Comparison of ENCODE assay signal across 8 cellular contexts in genomic region chr17:7574176-7574953, GRCh38. TPM values are rescaled to one million over a fixed set of nuclear protein-coding genes. Genes with fewer than 3 reads are reported as not detected.
A peak's percentile ranks its signal among the peaks of the same experiment; 100 is the strongest.
DNase-seq lines count a peak whose midpoint lies in the region; ATAC-seq and TF ChIP-seq lines count a peak whose summit lies in the region.

No MANE protein-coding gene starts in this region.

- DNase-seq in DMS53 (lab: John Stamatoyannopoulos, UW) (peak; percentile 60), DMS53 treated with DMSO at 0.1 percent for 48 hours (lab: John Stamatoyannopoulos, UW; ENCODE audit: unreplicated experiment) (no peak), hepatocyte (ENCODE audit: low spot score) (peak; percentile 17), spleen (no peak), NCI-H1417 treated with DMSO at 0.1 percent for 48 hours (lab: John Stamatoyannopoulos, UW) (no peak)
- DNase-seq in activated CD4-positive, alpha-beta memory T cell treated with anti-CD3 and anti-CD28 coated beads for 36 hours, result no peak

- H3K79me2 ChIP-seq in hepatocyte, result peaks cover 56% of the 10 kb centered on the region

- H3K27me3 Mint-ChIP-seq in activated CD4-positive, alpha-beta memory T cell treated with anti-CD3 and anti-CD28 coated beads for 36 hours, result peaks cover 2% of the 10 kb centered on the region

- ATAC-seq in GM21737 (IDR thresholded peaks at IDR 0.05; ENCODE audit: unreplicated experiment), result no peak
- no peak for ATAC-seq in HG02588 (IDR thresholded peaks at IDR 0.05; ENCODE audit: unreplicated experiment)

- H4K20me1 ChIP-seq in hepatocyte (ENCODE audit: insufficient read depth, poor library complexity, severe bottlenecking), result peaks cover 49% of the 10 kb centered on the region

- POLR2A ChIA-PET in activated CD4-positive, alpha-beta memory T cell treated with anti-CD3 and anti-CD28 coated beads for 36 hours (lab: Charles Lee), result interaction anchor here (0.7 to 5.9 kb wide), 13 partner anchors 9 to 266 kb away, joined by 3 to 61 read pairs (median 5); partner anchors contain the start of genes MPDU1, NEURL4, POLR2A and SENP3

- H3K9me3 Mint-ChIP-seq in activated CD4-positive, alpha-beta memory T cell treated with anti-CD3 and anti-CD28 coated beads for 36 hours, result no peaks in the 10 kb centered on the region

- peak overlapping the region; percentile 93 for H3K4me2 ChIP-seq in hepatocyte

- CTCF ChIA-PET in activated CD4-positive, alpha-beta memory T cell treated with anti-CD3 and anti-CD28 coated beads for 36 hours (lab: Charles Lee), result interaction anchor here (1.4 to 2.5 kb wide), 4 partner anchors 13 to 113 kb away, joined by 4 to 8 read pairs (median 6); partner anchors contain the start of genes SENP3, TP53 and WRAP53

- H3K4me3 ChIP-seq in hepatocyte (peak overlapping the region; percentile 68), spleen (peak overlapping the region; percentile 91 to 100 (median 98))

- intact Hi-C loops in activated CD4-positive, alpha-beta memory T cell treated with anti-CD3 and anti-CD28 coated beads for 36 hours (cut with micrococcal nuclease), result loop anchor here (5.0 kb wide), 1 partner anchor 268 kb away; no protein-coding TSS in a partner anchor
- intact Hi-C loops in spleen (cut with DNase I; ENCODE audit: low total_unique reads), result loop anchor here (10.0 kb wide), 1 partner anchor 230 kb away; no protein-coding TSS in a partner anchor

- no peak for TF ChIP-seq POLR2A in spleen (IDR thresholded peaks at IDR 0.05)

- H3K9me3 ChIP-seq in hepatocyte (ENCODE audit: low read depth) (no peaks in the 10 kb centered on the region), spleen (no peaks in the 10 kb centered on the region)

- peak overlapping the region; percentile 99 for H3K4me3 Mint-ChIP-seq in activated CD4-positive, alpha-beta memory T cell treated with anti-CD3 and anti-CD28 coated beads for 36 hours

- no peaks in the 10 kb centered on the region for H3K9me2 ChIP-seq in hepatocyte (replicated peaks; ENCODE audit: insufficient read depth)

- no peak overlapping the region for H2AFZ ChIP-seq in hepatocyte

- H3K36me3 Mint-ChIP-seq in activated CD4-positive, alpha-beta memory T cell treated with anti-CD3 and anti-CD28 coated beads for 36 hours, result peaks cover 67% of the 10 kb centered on the region

- H3K27me3 ChIP-seq in hepatocyte, result no peaks in the 10 kb centered on the region
- no peaks in the 10 kb centered on the region for H3K27me3 ChIP-seq in spleen (replicated peaks in 1 of 7)

- WGBS in hepatocyte (ENCODE audit: low lambda C conversion rate, missing lambda C conversion rate), result 23% methylated on average over 15 of the region's 15 CpGs
- 20 to 38% (median 27%) methylated on average over 12 to 15 of the region's 15 CpGs for WGBS in spleen, 5 donors

- H3K27ac ChIP-seq in hepatocyte (peak overlapping the region; percentile 91), spleen (peak overlapping the region; percentile 98 to 100 (median 99))

- peaks cover 63% of the 10 kb centered on the region for H3K4me1 Mint-ChIP-seq in activated CD4-positive, alpha-beta memory T cell treated with anti-CD3 and anti-CD28 coated beads for 36 hours (ENCODE audit: low read depth)

- peak overlapping the region; percentile 77 for H3K27ac Mint-ChIP-seq in activated CD4-positive, alpha-beta memory T cell treated with anti-CD3 and anti-CD28 coated beads for 36 hours

- H3K36me3 ChIP-seq in hepatocyte (replicated peaks; ENCODE audit: insufficient read depth, low read depth) (peaks cover 3% of the 10 kb centered on the region), spleen (peaks cover 15 to 78% (median 68%) of the 10 kb centered on the region in 6 donors)

- TF ChIP-seq CTCF in hepatocyte (IDR thresholded peaks at IDR 0.05; ENCODE audit: poor library complexity), result no peak
- no peak for TF ChIP-seq CTCF in spleen (IDR thresholded peaks at IDR 0.05 in 8 of 11, conservative IDR thresholded peaks at IDR 0.05 in 3 of 11)

- H3K4me1 ChIP-seq in hepatocyte (ENCODE audit: insufficient read depth), result peaks cover 32% of the 10 kb centered on the region
- peaks cover 29 to 74% (median 69%) of the 10 kb centered on the region in 6 donors for H3K4me1 ChIP-seq in spleen

RNA-seq across cellular contexts. Expression of gene CD68, which starts 5.1 kb away (rescaled TPM):
- 10 to 100 TPM; 31.5 to 34.1 TPM for total RNA-seq in activated CD4-positive, alpha-beta memory T cell treated with anti-CD3 and anti-CD28 coated beads for 36 hours
- total RNA-seq in hepatocyte (64.0 and 75.5 TPM in 2 replicates), spleen (100 to 1,000 TPM; 177 to 387 (median 271) TPM)
- polyA plus RNA-seq in hepatocyte (80.4 and 82.6 TPM in 2 replicates), spleen (100 to 1,000 TPM in 1 of 3 donors, 10 to 100 TPM in 2; 52.5 to 236 (median 86.1) TPM)

RNA-seq across cellular contexts. Expression of gene MPDU1, which starts 9.3 kb away (rescaled TPM):
- 10 to 100 TPM; 52.6 to 52.9 TPM for total RNA-seq in activated CD4-positive, alpha-beta memory T cell treated with anti-CD3 and anti-CD28 coated beads for 36 hours
- 201 and 234 TPM in 2 replicates for total RNA-seq in hepatocyte
- 109 and 113 TPM in 2 replicates for polyA plus RNA-seq in hepatocyte
- total RNA-seq in spleen, result 100 to 1,000 TPM in 1 of 7 donors, 10 to 100 TPM in 6; 35.5 to 163 (median 51.2) TPM
- 10 to 100 TPM; 42.7 to 73.0 (median 59.5) TPM for polyA plus RNA-seq in spleen

RNA-seq across cellular contexts. Expression of gene SENP3, which starts 12.6 kb away (rescaled TPM):
- total RNA-seq in activated CD4-positive, alpha-beta memory T cell treated with anti-CD3 and anti-CD28 coated beads for 36 hours, result 10 to 100 TPM; 50.8 to 53.2 TPM
- total RNA-seq in hepatocyte (61.1 and 71.2 TPM in 2 replicates), spleen (10 to 100 TPM; 36.3 to 71.7 (median 42.9) TPM)
- polyA plus RNA-seq in hepatocyte (33.7 and 35.4 TPM in 2 replicates), spleen (10 to 100 TPM; 43.1 to 52.7 (median 45.6) TPM)

RNA-seq across cellular contexts. Expression of gene SOX15, which starts 15.5 kb away (rescaled TPM):
- under 1 TPM in 1 of 2 experiments, not detected in 1; 0.29 TPM for total RNA-seq in activated CD4-positive, alpha-beta memory T cell treated with anti-CD3 and anti-CD28 coated beads for 36 hours
- total RNA-seq in hepatocyte (0.13 and 0.44 TPM in 2 replicates), spleen (1 to 10 TPM in 1 of 7 donors, under 1 TPM in 2, not detected in 4; 0.41 to 1.7 (median 0.64) TPM)
- polyA plus RNA-seq in hepatocyte (0.89 and 0.95 TPM in 2 replicates), spleen (under 1 TPM; 0.20 to 0.44 (median 0.32) TPM)

RNA-seq across cellular contexts. Expression of gene TNFSF13, which starts 15.8 kb away (rescaled TPM):
- under 1 TPM; 0.71 to 0.94 TPM for total RNA-seq in activated CD4-positive, alpha-beta memory T cell treated with anti-CD3 and anti-CD28 coated beads for 36 hours
- total RNA-seq in hepatocyte (0.90 and 11.0 TPM in 2 replicates), spleen (10 to 100 TPM; 14.5 to 54.0 (median 31.6) TPM)
- polyA plus RNA-seq in hepatocyte (2.4 and 5.4 TPM in 2 replicates), spleen (10 to 100 TPM; 19.9 to 23.4 (median 20.5) TPM)

Comparison
In these comparisons a context has a peak if more than half of its experiments do, and no peak if none do; other contexts are left out.
1. DNase-seq: peak in DMS53 (single experiment) and hepatocyte (single experiment); none in DMS53 treated with DMSO at 0.1 percent for 48 hours (single experiment), activated CD4-positive, alpha-beta memory T cell treated with anti-CD3 and anti-CD28 coated beads for 36 hours (single experiment), spleen (single experiment) and NCI-H1417 treated with DMSO at 0.1 percent for 48 hours (single experiment).